ENCODE assay signal across 18 cellular contexts in genomic region chr20:404088-404487, GRCh38. TPM values are rescaled to one million over a fixed set of nuclear protein-coding genes. Genes with fewer than 3 reads are reported as not detected.
DNase-seq lines count a peak whose midpoint lies in the region; ATAC-seq, FAIRE-seq and TF ChIP-seq lines count a peak whose summit lies in the region.
"Had no signal": no experiment of that assay in that cellular context is flagged by ENCODE, and none has a peak within 500 bp of the region (broad histone marks: within the 10 kb centered on the region; RNA-seq: fewer than 3 reads in every experiment).

No MANE protein-coding gene starts in this region.

- no peak overlapping the region for H3K4me2 ChIP-seq in A549
- H3K4me2 ChIP-seq: BLaER1 treated with 17β-estradiol and CSF1 and Interleukin-3, amounts not matched to agents 10 nM and 100 nM; GM23338 had no signal

- peak overlapping the region in 2 of 8 donors; percentile 58 to 74 for H3K27ac Mint-ChIP-seq in CD8-positive, alpha-beta memory T cell
- H3K27ac Mint-ChIP-seq in IgD-negative memory B cell, result peak overlapping the region in 2 of 3 donors; percentile 40 to 47
- H3K27ac Mint-ChIP-seq: GM23338 had no signal

- H3K27me3 Mint-ChIP-seq in CD8-positive, alpha-beta memory T cell, result no peaks in the 10 kb centered on the region
- H3K27me3 Mint-ChIP-seq in IgD-negative memory B cell, result no peaks in the 10 kb centered on the region

- TF ChIP-seq EP300 in A549 (IDR thresholded peaks at IDR 0.05), result no peak

- no peaks in the 10 kb centered on the region for H3K36me3 ChIP-seq in CD8-positive, alpha-beta memory T cell (ENCODE audit: insufficient read depth, low read length)

- H3K27ac ChIP-seq in A549 (peak overlapping the region; percentile 93 to 99), foreskin keratinocyte (peak overlapping the region; percentile 82)
- peak overlapping the region; percentile 11 for H3K27ac ChIP-seq in CD8-positive, alpha-beta memory T cell (ENCODE audit: low read depth, low read length)
- H3K27ac ChIP-seq: BLaER1 treated with 17β-estradiol and CSF1 and Interleukin-3, amounts not matched to agents 10 nM and 100 nM had no signal

- no peak for ATAC-seq in A549
- ATAC-seq in foreskin keratinocyte, result no peak
- ATAC-seq: GM23338, K562 had no signal

- no peak overlapping the region for H3K4me3 ChIP-seq in A549
- no peak overlapping the region for H3K4me3 ChIP-seq in CD8-positive, alpha-beta memory T cell (ENCODE audit: low read length)
- H3K4me3 ChIP-seq: BLaER1 treated with 17β-estradiol and CSF1 and Interleukin-3, amounts not matched to agents 10 nM and 100 nM; GM23338; K562 had no signal

- DNase-seq in A549 (ENCODE audit: low read depth in 1 of 2, low spot score in 1 of 2), result no peak
- no peak for DNase-seq in CD8-positive, alpha-beta memory T cell
- no peak for DNase-seq in foreskin keratinocyte
- no peak for DNase-seq in stimulated activated CD4-positive, alpha-beta T cell treated with anti-CD3 and anti-CD28 coated beads, Interleukin-2, amount 100 ng/mL, for 24 hours
- DNase-seq in NCI-H82 (lab: John Stamatoyannopoulos, UW), result no peak
- no peak for DNase-seq in NCI-H345 treated with DMSO at 0.1 percent for 48 hours (lab: John Stamatoyannopoulos, UW; ENCODE audit: unreplicated experiment)
- DNase-seq: AML-193; CD4-positive, CD25-positive, alpha-beta regulatory T cell; DMS153; DMS79 treated with DMSO at 0.1 percent for 48 hours; GDM1; H7 had no signal

- peaks cover 24 to 29% (median 28%) of the 10 kb centered on the region in 3 donors for H3K4me1 Mint-ChIP-seq in CD8-positive, alpha-beta memory T cell
- peaks cover 18 to 32% (median 23%) of the 10 kb centered on the region in 3 donors for H3K4me1 Mint-ChIP-seq in IgD-negative memory B cell

- H3K9me3 Mint-ChIP-seq in CD8-positive, alpha-beta memory T cell, result no peaks in the 10 kb centered on the region
- peaks cover 0 to 3% (median 0%) of the 10 kb centered on the region in 3 donors for H3K9me3 Mint-ChIP-seq in IgD-negative memory B cell

- CTCF ChIA-PET in A549 (lab: Yijun Ruan, JAX), result interaction anchor here (0.9 to 15.4 kb wide), 7 partner anchors 11 to 50 kb away, joined by 3 to 160 read pairs (median 19); partner anchors contain the start of gene TRIB3
- CTCF ChIA-PET in CD8-positive, alpha-beta memory T cell (lab: Charles Lee), result interaction anchor here (1.4 kb wide), 1 partner anchor 41 kb away, joined by 5 read pairs; no protein-coding TSS in a partner anchor

- H3K9me3 ChIP-seq in A549, result peaks cover 15% of the 10 kb centered on the region
- H3K9me3 ChIP-seq in CD8-positive, alpha-beta memory T cell (ENCODE audit: low read length), result no peaks in the 10 kb centered on the region

- no peak for TF ChIP-seq POLR2A in A549 (IDR thresholded peaks at IDR 0.05; ENCODE audit: low read length)

- H3K27me3 ChIP-seq in CD8-positive, alpha-beta memory T cell (ENCODE audit: insufficient read depth, low read length, poor library complexity, severe bottlenecking), result no peaks in the 10 kb centered on the region
- H3K27me3 ChIP-seq in foreskin keratinocyte, result no peaks in the 10 kb centered on the region
- H3K27me3 ChIP-seq: BLaER1 treated with 17β-estradiol and CSF1 and Interleukin-3, amounts not matched to agents 10 nM and 100 nM had no signal

- FAIRE-seq in A549 (lab: Jason Lieb, UNC), result no peak
- FAIRE-seq: D721Med, GM12892, K562 had no signal

- TF ChIP-seq CTCF in A549 (IDR thresholded peaks at IDR 0.05) (no peak), foreskin keratinocyte (conservative IDR thresholded peaks at IDR 0.05) (no peak)

- H3K36me3 Mint-ChIP-seq in CD8-positive, alpha-beta memory T cell, result peaks cover 0 to 9% (median 0%) of the 10 kb centered on the region in 3 donors
- peaks cover 1% of the 10 kb centered on the region for H3K36me3 Mint-ChIP-seq in IgD-negative memory B cell
- H3K36me3 Mint-ChIP-seq: CD4-positive, CD25-positive, alpha-beta regulatory T cell had no signal

- H3K4me1 ChIP-seq in A549 (peaks cover 42% of the 10 kb centered on the region), foreskin keratinocyte (peaks cover 16% of the 10 kb centered on the region)
- peaks cover 20% of the 10 kb centered on the region for H3K4me1 ChIP-seq in CD8-positive, alpha-beta memory T cell (ENCODE audit: insufficient read depth, low read length)

- H3K4me3 Mint-ChIP-seq in CD8-positive, alpha-beta memory T cell, result peak overlapping the region in 1 of 7 donors; percentile 43
- H3K4me3 Mint-ChIP-seq in IgD-negative memory B cell, result peak overlapping the region in 1 of 4 donors; percentile 67
- H3K4me3 Mint-ChIP-seq: GM23338 had no signal

- 96% methylated on average over 4 of the region's 4 CpGs for WGBS in A549 (ENCODE audit: missing lambda C conversion rate)

- POLR2A ChIA-PET in A549 (lab: Yijun Ruan, JAX), result no interaction called here
- POLR2A ChIA-PET in CD8-positive, alpha-beta memory T cell (lab: Charles Lee), result no interaction called here

- TF ChIP-seq RAD21 in A549 (conservative IDR thresholded peaks at IDR 0.05 in 1 of 2, IDR thresholded peaks at IDR 0.05 in 1 of 2), result no peak

TF ChIP-seq in A549, 52 proteins besides CTCF, POLR2A, EP300 and RAD21:
- TF ChIP-seq REST (IDR thresholded peaks at IDR 0.05), result no peak
- no peak for TF ChIP-seq RARB (CRISPR knock-in tag; IDR thresholded peaks at IDR 0.05)
- TF ChIP-seq SMC3 (IDR thresholded peaks at IDR 0.05), result no peak
- TF ChIP-seq HOXB13 (CRISPR knock-in tag; IDR thresholded peaks at IDR 0.05; ENCODE audit: low read depth), result no peak

RNA-seq across cellular contexts. Expression of gene RBCK1, which starts 4.0 kb away (rescaled TPM):
- 222 and 239 TPM in 2 replicates for polyA plus RNA-seq in A549 (2011; rRNA removed)
- polyA plus RNA-seq in A549 (2012; cell fraction: cytosol; rRNA removed), result 142 and 173 TPM in 2 replicates
- polyA plus RNA-seq in A549 (2012; cell fraction: nucleus; rRNA removed), result 254 and 311 TPM in 2 replicates
- polyA plus RNA-seq in A549 (2017; fragmentation: RNase III; extraction: RNeasy Plus Mini Kit Qiagen cat#74134 plus additional on column Dnase treatment), result 105 to 117 TPM (median 112 TPM) in 3 replicates
- polyA minus RNA-seq in A549 (2011; rRNA and poly(A)+ RNA removed), result 186 and 187 TPM in 2 replicates
- 10 to 100 TPM; 83.7 to 90.5 TPM for total RNA-seq in CD8-positive, alpha-beta memory T cell
- polyA plus RNA-seq in CD8-positive, alpha-beta memory T cell, result 95.7 TPM
- polyA plus RNA-seq in IgD-negative memory B cell, result 107 TPM
- total RNA-seq in foreskin keratinocyte, result 81.2 and 198 TPM in 2 replicates
- 115 and 292 TPM in 2 replicates for polyA plus RNA-seq in foreskin keratinocyte

RNA-seq across cellular contexts. Expression of gene TRIB3, which starts 23.5 kb away (rescaled TPM):
- polyA plus RNA-seq in A549 (2011; rRNA removed), result 210 and 269 TPM in 2 replicates
- polyA plus RNA-seq in A549 (2012; cell fraction: cytosol; rRNA removed), result 56.5 and 79.1 TPM in 2 replicates
- polyA plus RNA-seq in A549 (2012; cell fraction: nucleus; rRNA removed), result 68.7 and 90.7 TPM in 2 replicates
- 28.4 to 39.8 TPM (median 34.0 TPM) in 3 replicates for polyA plus RNA-seq in A549 (2017; fragmentation: RNase III; extraction: RNeasy Plus Mini Kit Qiagen cat#74134 plus additional on column Dnase treatment)
- polyA minus RNA-seq in A549 (2011; rRNA and poly(A)+ RNA removed), result 224 and 268 TPM in 2 replicates
- 10 to 100 TPM; 24.6 to 28.7 TPM for total RNA-seq in CD8-positive, alpha-beta memory T cell
- 12.0 TPM for polyA plus RNA-seq in CD8-positive, alpha-beta memory T cell
- polyA plus RNA-seq in IgD-negative memory B cell, result 20.1 TPM
- total RNA-seq in foreskin keratinocyte, result 72.4 and 207 TPM in 2 replicates
- polyA plus RNA-seq in foreskin keratinocyte, result 74.9 and 203 TPM in 2 replicates

RNA-seq across cellular contexts. Expression of gene NRSN2, which starts 57.2 kb away (rescaled TPM):
- polyA plus RNA-seq in A549 (2011; rRNA removed) (40.5 and 47.5 TPM in 2 replicates), A549 (2017; fragmentation: RNase III; extraction: RNeasy Plus Mini Kit Qiagen cat#74134 plus additional on column Dnase treatment) (59.6 to 74.8 TPM (median 74.3 TPM) in 3 replicates), IgD-negative memory B cell (6.2 TPM), foreskin keratinocyte (39.3 and 53.5 TPM in 2 replicates)
- 103 and 115 TPM in 2 replicates for polyA plus RNA-seq in A549 (2012; cell fraction: cytosol; rRNA removed)
- polyA plus RNA-seq in A549 (2012; cell fraction: nucleus; rRNA removed), result 84.2 and 135 TPM in 2 replicates
- 36.5 and 42.2 TPM in 2 replicates for polyA minus RNA-seq in A549 (2011; rRNA and poly(A)+ RNA removed)
- total RNA-seq in CD8-positive, alpha-beta memory T cell, result 1 to 10 TPM; 7.6 to 9.5 TPM
- 1.0 TPM for polyA plus RNA-seq in CD8-positive, alpha-beta memory T cell
- total RNA-seq in foreskin keratinocyte, result 26.7 and 35.6 TPM in 2 replicates

RNA-seq across cellular contexts. Expression of gene TBC1D20, which starts 58.2 kb away (rescaled TPM):
- 43.4 and 53.9 TPM in 2 replicates for polyA plus RNA-seq in A549 (2011; rRNA removed)
- 36.6 and 40.3 TPM in 2 replicates for polyA plus RNA-seq in A549 (2012; cell fraction: cytosol; rRNA removed)
- 22.8 and 27.9 TPM in 2 replicates for polyA plus RNA-seq in A549 (2012; cell fraction: nucleus; rRNA removed)
- polyA plus RNA-seq in A549 (2017; fragmentation: RNase III; extraction: RNeasy Plus Mini Kit Qiagen cat#74134 plus additional on column Dnase treatment), result 24.5 to 28.0 TPM (median 27.7 TPM) in 3 replicates
- polyA minus RNA-seq in A549 (2011; rRNA and poly(A)+ RNA removed), result 79.0 and 91.9 TPM in 2 replicates
- 10 to 100 TPM; 24.6 to 25.0 TPM for total RNA-seq in CD8-positive, alpha-beta memory T cell
- polyA plus RNA-seq in CD8-positive, alpha-beta memory T cell, result 28.6 TPM
- polyA plus RNA-seq in IgD-negative memory B cell, result 19.0 TPM
- total RNA-seq in foreskin keratinocyte, result 23.0 and 28.8 TPM in 2 replicates
- 14.7 and 16.4 TPM in 2 replicates for polyA plus RNA-seq in foreskin keratinocyte

Comparison
In these comparisons a context has a peak if more than half of its experiments do, and no peak if none do; other contexts are left out.
1. H3K27ac ChIP-seq: peak in every context shown above with its lines; median percentile 96 in A549; 82 in foreskin keratinocyte; 11 in CD8-positive, alpha-beta memory T cell.